In genomic region chr20:47304287-47304686, GRCh38 we compare ENCODE assay signal across 9 cellular contexts. TPM values are rescaled to one million over a fixed set of nuclear protein-coding genes. Genes with fewer than 3 reads are reported as not detected.
DNase-seq lines count a peak whose midpoint lies in the region; ATAC-seq, FAIRE-seq and TF ChIP-seq lines count a peak whose summit lies in the region.
"Had no signal": no experiment of that assay in that cellular context is flagged by ENCODE, and none has a peak within 500 bp of the region (broad histone marks: within the 10 kb centered on the region; RNA-seq: fewer than 3 reads in every experiment).

No MANE protein-coding gene starts in this region.

- CTCF ChIA-PET in MCF 10A (lab: Yijun Ruan, JAX) (interaction anchor here (1.1 to 2.8 kb wide), 4 partner anchors 12 to 80 kb away, joined by 3 to 19 read pairs (median 6); no protein-coding TSS in a partner anchor), mammary epithelial cell (lab: Charles Lee; ENCODE audit: low non-redundant PET) (no interaction called here), K562 (lab: Yijun Ruan, JAX; ENCODE audit: low intra/inter-chr PET ratio) (no interaction called here)

- TF ChIP-seq POLR2A in K562 (conservative IDR thresholded peaks at IDR 0.05) = no peak

- peaks cover 6% of the 10 kb centered on the region for H3K4me1 ChIP-seq in mammary epithelial cell (ENCODE audit: insufficient read depth, low read length)
- peaks cover 0 to 6% of the 10 kb centered on the region in 2 experiments; a peak in 2 of 5 replicates for H3K4me1 ChIP-seq in K562 (replicated peaks in 1 of 2; ENCODE audit: control insufficient read depth in 2 of 2, insufficient read depth in 2 of 2, low read length in 2 of 2)
- peaks cover 33% of the 10 kb centered on the region for H3K4me1 ChIP-seq in upper lobe of right lung

- ATAC-seq in K562 (peak; percentile 36), memory B cell (ENCODE audit: low read depth) (no peak), upper lobe of right lung (peak; percentile 55)

- peaks cover 3% of the 10 kb centered on the region for H3K9me1 ChIP-seq in K562 (ENCODE audit: control insufficient read depth, insufficient read depth, low read length)

- H3K9me3 Mint-ChIP-seq in MCF 10A (ENCODE audit: unreplicated experiment) (no peaks in the 10 kb centered on the region), memory B cell (no peaks in the 10 kb centered on the region)

- H3K79me2 ChIP-seq in mammary epithelial cell (ENCODE audit: insufficient read depth, low read length) = peaks cover 84% of the 10 kb centered on the region
- H3K79me2 ChIP-seq in K562 (ENCODE audit: control insufficient read depth, insufficient read depth, low read length) = peaks cover 98% of the 10 kb centered on the region

- H4K20me1 ChIP-seq in mammary epithelial cell (ENCODE audit: insufficient read depth, low read length) = no peaks in the 10 kb centered on the region
- peaks cover 9% of the 10 kb centered on the region for H4K20me1 ChIP-seq in K562 (replicated peaks; ENCODE audit: control insufficient read depth, insufficient read depth, low read length)

- H3K4me2 ChIP-seq in mammary epithelial cell (ENCODE audit: insufficient read depth, low read depth, low read length) (no peak overlapping the region), K562 (ENCODE audit: insufficient read depth, low read length) (no peak overlapping the region)

- H3K4me1 Mint-ChIP-seq in MCF 10A (ENCODE audit: insufficient read depth, unreplicated experiment) = peaks cover 15% of the 10 kb centered on the region
- peaks cover 7% of the 10 kb centered on the region for H3K4me1 Mint-ChIP-seq in memory B cell

- no peak overlapping the region for H3K4me3 Mint-ChIP-seq in MCF 10A (ENCODE audit: unreplicated experiment)
- no peak overlapping the region for H3K4me3 Mint-ChIP-seq in memory B cell

- H3K36me3 Mint-ChIP-seq in MCF 10A (ENCODE audit: insufficient read depth, unreplicated experiment) (peaks cover 100% of the 10 kb centered on the region), memory B cell (peaks cover 24% of the 10 kb centered on the region)

- H3K9ac ChIP-seq in mammary epithelial cell (ENCODE audit: insufficient read depth, low read length) = no peak overlapping the region
- peak overlapping the region; percentile 8 to 71; a peak in 1 of 4 replicates for H3K9ac ChIP-seq in K562 (ENCODE audit: insufficient read depth in 1 of 2, low read depth in 2 of 2, low read length in 2 of 2)

- no peak for DNase-seq in MCF 10A (ENCODE audit: unreplicated experiment)
- DNase-seq in mammary epithelial cell = no peak
- DNase-seq in K562 (ENCODE audit: extremely low read depth in 1 of 4, low spot score in 3 of 4) = no peak
- no peak for DNase-seq in memory B cell (ENCODE audit: low spot score in 2 of 2)
- peak; percentile 19 for DNase-seq in upper lobe of right lung
- DNase-seq in NCI-H1694 (lab: John Stamatoyannopoulos, UW) = no peak
- no peak for DNase-seq in NCI-H226
- DNase-seq in mucosa of gallbladder (ENCODE audit: low spot score) = no peak
- DNase-seq: activated naive CD4-positive, alpha-beta T cell had no signal

- no peaks in the 10 kb centered on the region for H3K27me3 Mint-ChIP-seq in MCF 10A (ENCODE audit: insufficient read depth, unreplicated experiment)
- no peaks in the 10 kb centered on the region for H3K27me3 Mint-ChIP-seq in memory B cell

- intact Hi-C loops in MCF 10A (cut with micrococcal nuclease) (no loop called here), mammary epithelial cell (cut with micrococcal nuclease) (no loop called here), K562 (cut with micrococcal nuclease) (no loop called here), upper lobe of right lung (cut with DNase I) (no loop called here)

- in situ Hi-C loops in mammary epithelial cell (cut with MboI; ENCODE audit: low sequenced_read_pairs in 2 of 2) = no loop called here
- in situ Hi-C loops in K562 (cut with MboI) = no loop called here

- 97% methylated on average over 3 of the region's 3 CpGs for WGBS in mammary epithelial cell (ENCODE audit: low coverage, missing lambda C conversion rate)
- WGBS in K562 (ENCODE audit: insufficient coverage, low coverage, missing lambda C conversion rate) = 86% methylated on average over 3 of the region's 3 CpGs

- POLR2A ChIA-PET in MCF 10A (lab: Yijun Ruan, JAX) (interaction anchor here (1.0 to 46.0 kb wide), 8 partner anchors 12 to 73 kb away, joined by 3 to 1977 read pairs (median 6); partner anchors contain the start of gene ZMYND8), K562 (lab: Yijun Ruan, JAX) (interaction anchor here (1.2 to 1.3 kb wide), 2 partner anchors 9 to 198 kb away, joined by 3 to 5 read pairs; no protein-coding TSS in a partner anchor)

- H3K27ac ChIP-seq in mammary epithelial cell (ENCODE audit: insufficient read depth, low read depth, low read length) (no peak overlapping the region), K562 (ENCODE audit: extremely low read depth, low read depth, low read length) (peak overlapping the region; percentile 25; the same call in 1 of the 3 replicates), upper lobe of right lung (peak overlapping the region; percentile 71)

- dilution Hi-C loops in mammary epithelial cell (cut with HindIII; ENCODE audit: low sequenced_read_pairs) = no loop called here

- no peak for TF ChIP-seq CTCF in MCF 10A (IDR thresholded peaks at IDR 0.05; ENCODE audit: unreplicated experiment)
- TF ChIP-seq CTCF in mammary epithelial cell (conservative IDR thresholded peaks at IDR 0.05 in 1 of 2, IDR thresholded peaks at IDR 0.05 in 1 of 2; ENCODE audit: extremely low read depth in 1 of 2, insufficient read depth in 1 of 2, low read depth in 1 of 2, low read length in 2 of 2) = peak in 1 of 2 donors; percentile 8
- no peak for TF ChIP-seq CTCF in K562 (IDR thresholded peaks at IDR 0.05 in 2 of 3, conservative IDR thresholded peaks at IDR 0.05 in 1 of 3; ENCODE audit: insufficient read depth in 2 of 3, low read depth in 1 of 3, low read length in 3 of 3)
- TF ChIP-seq CTCF in upper lobe of right lung (IDR thresholded peaks at IDR 0.05) = peak; percentile 7

- H3K4me3 ChIP-seq in mammary epithelial cell (replicated peaks in 1 of 3; ENCODE audit: insufficient read depth in 1 of 3, low read depth in 2 of 3, low read length in 3 of 3) = no peak overlapping the region
- H3K4me3 ChIP-seq in K562 = no peak overlapping the region
- no peak overlapping the region for H3K4me3 ChIP-seq in upper lobe of right lung

- H3K27me3 ChIP-seq in mammary epithelial cell (ENCODE audit: insufficient read depth, low read length) (no peaks in the 10 kb centered on the region), K562 (ENCODE audit: control insufficient read depth in 2 of 2, insufficient read depth in 2 of 2, low read length in 2 of 2) (no peaks in the 10 kb centered on the region), upper lobe of right lung (no peaks in the 10 kb centered on the region)

- TF ChIP-seq RAD21 in K562 (CRISPR knock-in tag; conservative IDR thresholded peaks at IDR 0.05 in 1 of 2, IDR thresholded peaks at IDR 0.05 in 1 of 2) = no peak

- H3K9me3 ChIP-seq in mammary epithelial cell (replicated peaks; ENCODE audit: insufficient read depth, low read length) = no peaks in the 10 kb centered on the region
- no peaks in the 10 kb centered on the region for H3K9me3 ChIP-seq in K562 (replicated peaks; ENCODE audit: control insufficient read depth, insufficient read depth, low read depth, low read length)
- no peaks in the 10 kb centered on the region for H3K9me3 ChIP-seq in upper lobe of right lung

- FAIRE-seq in K562 (lab: Jason Lieb, UNC) = no peak

- no peak for TF ChIP-seq EP300 in K562 (IDR thresholded peaks at IDR 0.05; ENCODE audit: low read length)

- H2AFZ ChIP-seq in mammary epithelial cell (ENCODE audit: low read depth, low read length) (no peak overlapping the region), K562 (ENCODE audit: low read depth, low read length) (no peak overlapping the region)

- peaks cover 24% of the 10 kb centered on the region for H3K36me3 ChIP-seq in mammary epithelial cell (ENCODE audit: insufficient read depth, low read length)
- H3K36me3 ChIP-seq in K562 (ENCODE audit: control insufficient read depth, insufficient read depth, low read length) = peaks cover 96% of the 10 kb centered on the region
- H3K36me3 ChIP-seq in upper lobe of right lung = peaks cover 54% of the 10 kb centered on the region

- BruUV-seq in MCF 10A (replicated peaks; lab: Mats Ljungman, UMichigan) (no TSS peak), mammary epithelial cell (replicated peaks; lab: Mats Ljungman, UMichigan) (no TSS peak), K562 (replicated peaks; lab: Mats Ljungman, UMichigan) (no TSS peak)

- H3K27ac Mint-ChIP-seq in MCF 10A (ENCODE audit: low read depth, unreplicated experiment) (peak overlapping the region; percentile 49), memory B cell (peak overlapping the region; percentile 50)

TF ChIP-seq in K562, 482 proteins besides CTCF, POLR2A, EP300 and RAD21:
- TF ChIP-seq SIN3B (IDR thresholded peaks at IDR 0.05; ENCODE audit: low read depth) (no peak), EWSR1 (IDR thresholded peaks at IDR 0.05; ENCODE audit: borderline replicate concordance, low read depth, partially characterized antibody) (peak; percentile 24)

RNA-seq across cellular contexts. Expression of gene ZMYND8, which starts 52.2 kb away (rescaled TPM):
- 126 and 127 TPM in 2 replicates for total RNA-seq in MCF 10A (2022)
- total RNA-seq in mammary epithelial cell = 10 to 100 TPM; 18.7 to 59.6 TPM
- 26.0 TPM for polyA plus RNA-seq in mammary epithelial cell
- polyA minus RNA-seq in mammary epithelial cell = 45.8 TPM
- total RNA-seq in K562 (2011; cell fraction: chromatin; rRNA removed; ENCODE audit: low replicate concordance) = 399 and 515 TPM in 2 replicates
- 184 and 194 TPM in 2 replicates for total RNA-seq in K562 (2011; cell fraction: nucleolus; rRNA removed)
- 232 and 241 TPM in 2 replicates for total RNA-seq in K562 (2011; cell fraction: nucleoplasm; rRNA removed)
- total RNA-seq in K562 (2014; rRNA removed) = 51.8 and 62.6 TPM in 2 replicates
- 71.9 and 79.2 TPM in 2 replicates for total RNA-seq in K562 (2014; rRNA removed; fragmentation: Illumina TruSeq; extraction: Trizol)
- total RNA-seq in K562 (2015; rRNA removed; fragmentation: Illumina TruSeq; extraction: Trizol) = 65.3 and 67.3 TPM in 2 replicates
- total RNA-seq in K562 (2021) = 129 and 148 TPM in 2 replicates
- 80.8 and 95.0 TPM in 2 replicates for polyA plus RNA-seq in K562 (2011; rRNA removed)
- 42.9 and 46.7 TPM in 2 replicates for polyA plus RNA-seq in K562 (2011; cell fraction: cytosol; rRNA removed)
- 147 and 184 TPM in 2 replicates for polyA plus RNA-seq in K562 (2011; cell fraction: nucleus; rRNA removed)
- 48.4 and 62.9 TPM in 2 replicates for polyA plus RNA-seq in K562 (2012)
- 97.2 and 121 TPM in 2 replicates for polyA plus RNA-seq in K562 (2014; fragmentation: Illumina TruSeq; extraction: Trizol)
- polyA plus RNA-seq in K562 (2014; fragmentation: Nextera tagmentation; extraction: Ambion mirVana) = 10 to 100 TPM; 31.8 to 58.0 TPM
- 63.9 and 79.5 TPM in 2 replicates for polyA plus RNA-seq in K562 (2014; rRNA removed)
- 140 and 160 TPM in 2 replicates for polyA minus RNA-seq in K562 (2011; rRNA and poly(A)+ RNA removed)
- 71.6 and 73.2 TPM in 2 replicates for polyA minus RNA-seq in K562 (2011; cell fraction: cytosol; rRNA and poly(A)+ RNA removed)
- 125 and 198 TPM in 2 replicates for polyA minus RNA-seq in K562 (2011; cell fraction: nucleus; rRNA and poly(A)+ RNA removed)
- 45.7 TPM for total RNA-seq in upper lobe of right lung
- total RNA-seq in mucosa of gallbladder = 55.2 TPM
